Comparison of ENCODE assay signal across 9 cellular contexts in the genomic region with DNA sequence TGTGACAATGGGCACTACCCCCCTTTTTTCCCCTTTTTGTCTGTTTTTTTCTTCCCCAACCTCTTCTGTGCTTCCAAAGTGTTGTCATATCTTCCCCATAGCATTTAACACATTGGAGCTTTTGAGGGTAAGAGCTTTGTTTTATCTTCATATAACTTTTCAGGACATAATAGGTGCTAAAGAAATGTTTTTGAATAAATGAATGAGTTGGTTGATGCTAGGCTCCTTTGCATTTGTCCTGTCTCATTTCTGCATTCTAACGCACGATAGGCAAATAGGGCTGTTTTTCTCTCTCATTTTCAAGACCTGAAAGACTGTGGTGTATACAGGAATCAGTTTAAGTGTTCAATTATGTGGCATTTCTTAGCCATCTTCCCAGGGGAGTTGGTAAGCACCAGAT. TPM values are rescaled to one million over a fixed set of nuclear protein-coding genes. Genes with fewer than 3 reads are reported as not detected.
DNase-seq lines count a peak whose midpoint lies in the region; ATAC-seq and TF ChIP-seq lines count a peak whose summit lies in the region.
"Had no signal": no experiment of that assay in that cellular context is flagged by ENCODE, and none has a peak within 500 bp of the region (broad histone marks: within the 10 kb centered on the region; RNA-seq: fewer than 3 reads in every experiment).

No MANE protein-coding gene starts in this region.

- intact Hi-C loops in activated CD4-positive, alpha-beta T cell treated with anti-CD3 and anti-CD28 coated beads for 36 hours (cut with DNase I, micrococcal nuclease) = loop anchor here in 1 of 2 experiments (5.0 to 10.0 kb wide), 2 partner anchors 452 to 1299 kb away; no protein-coding TSS in a partner anchor

- 94% methylated on average over 2 of the region's 2 CpGs for WGBS in smooth muscle cell (ENCODE audit: low lambda C conversion rate)

- H3K4me3 ChIP-seq in SJCRH30 = peak overlapping the region; percentile 93
- H3K4me3 ChIP-seq in fibroblast of lung (replicated peaks in 1 of 4; ENCODE audit: control extremely low read depth in 1 of 4, insufficient read depth in 1 of 4, low read depth in 3 of 4, low read length in 4 of 4) = peak overlapping the region in 1 of 4 experiments; percentile 87
- no peak overlapping the region for H3K4me3 ChIP-seq in smooth muscle cell

- peaks cover 63% of the 10 kb centered on the region for H3K4me1 Mint-ChIP-seq in activated CD4-positive, alpha-beta T cell treated with anti-CD3 and anti-CD28 coated beads for 36 hours

- H3K27me3 ChIP-seq in SJCRH30 (no peaks in the 10 kb centered on the region), fibroblast of lung (ENCODE audit: control insufficient read depth, insufficient read depth, low read length) (no peaks in the 10 kb centered on the region), smooth muscle cell (ENCODE audit: low read depth) (no peaks in the 10 kb centered on the region)
- H3K27me3 ChIP-seq: ovary had no signal

- peak overlapping the region; percentile 93 for H3K4me3 Mint-ChIP-seq in activated CD4-positive, alpha-beta T cell treated with anti-CD3 and anti-CD28 coated beads for 36 hours

- no peak for TF ChIP-seq CTCF in fibroblast of lung (conservative IDR thresholded peaks at IDR 0.05 in 1 of 2, IDR thresholded peaks at IDR 0.05 in 1 of 2; ENCODE audit: low read depth in 1 of 2, low read length in 2 of 2)
- no peak for TF ChIP-seq CTCF in smooth muscle cell (IDR thresholded peaks at IDR 0.05; ENCODE audit: borderline replicate concordance, insufficient read depth, poor library complexity, severe bottlenecking)

- H2AFZ ChIP-seq in fibroblast of lung (ENCODE audit: low read length) (peak overlapping the region; percentile 97), smooth muscle cell (ENCODE audit: low read depth) (no peak overlapping the region)

- H3K4me2 ChIP-seq in fibroblast of lung (ENCODE audit: extremely low read depth, insufficient read depth, low read length) (no peak overlapping the region), smooth muscle cell (peak overlapping the region; percentile 93)

- POLR2A ChIA-PET in activated CD4-positive, alpha-beta T cell treated with anti-CD3 and anti-CD28 coated beads for 36 hours (lab: Charles Lee) = interaction anchor here (1.8 kb wide), 1 partner anchor 71 kb away, joined by 4 read pairs; no protein-coding TSS in a partner anchor

- no peak for DNase-seq in activated CD4-positive, alpha-beta T cell treated with anti-CD3 and anti-CD28 coated beads for 36 hours
- DNase-seq in activated CD4-positive, alpha-beta T cell treated with anti-CD3 and anti-CD28 coated beads for 48 hours = no peak
- DNase-seq in SJCRH30 (no peak), fibroblast of lung (ENCODE audit: low read depth in 2 of 2) (no peak), smooth muscle cell (lab: John Stamatoyannopoulos, UW; ENCODE audit: unreplicated experiment) (no peak), RPMI8226 (no peak), NCI-H1105 (lab: John Stamatoyannopoulos, UW) (no peak), MV-4-11 (lab: John Stamatoyannopoulos, UW) (no peak)

- H4K20me1 ChIP-seq in fibroblast of lung (ENCODE audit: control insufficient read depth, extremely low read depth, insufficient read depth, low read length) (no peaks in the 10 kb centered on the region), smooth muscle cell (ENCODE audit: low read depth) (peaks cover 22% of the 10 kb centered on the region)

- peak overlapping the region; percentile 87 for H3K27ac Mint-ChIP-seq in activated CD4-positive, alpha-beta T cell treated with anti-CD3 and anti-CD28 coated beads for 36 hours

- H3K36me3 ChIP-seq in SJCRH30 (peaks cover 12% of the 10 kb centered on the region), fibroblast of lung (ENCODE audit: control insufficient read depth, insufficient read depth, low read length) (peaks cover 5% of the 10 kb centered on the region), smooth muscle cell (ENCODE audit: low read depth) (no peaks in the 10 kb centered on the region)
- H3K36me3 ChIP-seq: ovary had no signal

- ATAC-seq in activated CD4-positive, alpha-beta T cell treated with anti-CD3 and anti-CD28 coated beads for 36 hours = no peak

- peaks cover 34% of the 10 kb centered on the region for H3K79me2 ChIP-seq in fibroblast of lung (ENCODE audit: control insufficient read depth, insufficient read depth, low read length)
- peaks cover 49% of the 10 kb centered on the region for H3K79me2 ChIP-seq in smooth muscle cell (ENCODE audit: low read depth)

- H3K9me3 Mint-ChIP-seq in activated CD4-positive, alpha-beta T cell treated with anti-CD3 and anti-CD28 coated beads for 36 hours (ENCODE audit: low read depth) = no peaks in the 10 kb centered on the region

- peaks cover 10% of the 10 kb centered on the region for H3K36me3 Mint-ChIP-seq in activated CD4-positive, alpha-beta T cell treated with anti-CD3 and anti-CD28 coated beads for 36 hours (ENCODE audit: low read depth)

- H3K4me1 ChIP-seq in SJCRH30 (peaks cover 10% of the 10 kb centered on the region; the same call in 1 of the 2 replicates), fibroblast of lung (ENCODE audit: control insufficient read depth, extremely low read depth, insufficient read depth, low read length) (no peaks in the 10 kb centered on the region), smooth muscle cell (ENCODE audit: low read depth) (peaks cover 24% of the 10 kb centered on the region)

- H3K9me3 ChIP-seq in SJCRH30 (replicated peaks) (no peaks in the 10 kb centered on the region), fibroblast of lung (ENCODE audit: control insufficient read depth, insufficient read depth, low read depth, low read length) (no peaks in the 10 kb centered on the region), smooth muscle cell (replicated peaks; ENCODE audit: low read depth) (no peaks in the 10 kb centered on the region)
- H3K9me3 ChIP-seq: ovary had no signal

- no peaks in the 10 kb centered on the region for H3F3A ChIP-seq in smooth muscle cell (ENCODE audit: low read depth)

- H3K27ac ChIP-seq in SJCRH30 = no peak overlapping the region
- H3K27ac ChIP-seq in fibroblast of lung (ENCODE audit: insufficient read depth, low read length) = no peak overlapping the region
- H3K27ac ChIP-seq in smooth muscle cell (ENCODE audit: low read depth) = peak overlapping the region; percentile 63
- H3K27ac ChIP-seq: ovary had no signal

- CTCF ChIA-PET in activated CD4-positive, alpha-beta T cell treated with anti-CD3 and anti-CD28 coated beads for 36 hours (lab: Charles Lee) = interaction anchor here (0.6 to 1.8 kb wide), 7 partner anchors 11 to 1098 kb away, joined by 3 to 9 read pairs (median 5); no protein-coding TSS in a partner anchor

- no peaks in the 10 kb centered on the region for H3K27me3 Mint-ChIP-seq in activated CD4-positive, alpha-beta T cell treated with anti-CD3 and anti-CD28 coated beads for 36 hours

- H3K9ac ChIP-seq in fibroblast of lung (ENCODE audit: insufficient read depth, low read length) = no peak overlapping the region
- peak overlapping the region; percentile 79 for H3K9ac ChIP-seq in smooth muscle cell (ENCODE audit: low read depth)

RNA-seq across cellular contexts. Expression of gene COPS7B, which starts 0.8 kb away (rescaled TPM):
- 10 to 100 TPM; 51.8 to 53.6 TPM for total RNA-seq in activated CD4-positive, alpha-beta T cell treated with anti-CD3 and anti-CD28 coated beads for 36 hours
- 42.9 and 45.9 TPM in 2 replicates for total RNA-seq in SJCRH30 (2014; rRNA removed; shearing (Covaris generic))
- 12.1 and 17.7 TPM in 2 replicates for total RNA-seq in fibroblast of lung
- polyA plus RNA-seq in fibroblast of lung = 39.5 and 44.8 TPM in 2 replicates
- polyA plus RNA-seq in fibroblast of lung (2012) = 22.1 and 27.2 TPM in 2 replicates
- polyA minus RNA-seq in fibroblast of lung (ENCODE audit: low replicate concordance) = 32.0 and 36.9 TPM in 2 replicates
- 27.2 and 29.7 TPM in 2 replicates for total RNA-seq in smooth muscle cell
- 33.9 and 41.8 TPM in 2 replicates for polyA plus RNA-seq in smooth muscle cell

RNA-seq across cellular contexts. Expression of gene PDE6D, which starts 4.3 kb away (rescaled TPM):
- total RNA-seq in activated CD4-positive, alpha-beta T cell treated with anti-CD3 and anti-CD28 coated beads for 36 hours = 10 to 100 TPM; 28.0 to 31.1 TPM
- total RNA-seq in SJCRH30 (2014; rRNA removed; shearing (Covaris generic)) = 18.3 and 20.0 TPM in 2 replicates
- 13.6 and 14.4 TPM in 2 replicates for total RNA-seq in fibroblast of lung
- polyA plus RNA-seq in fibroblast of lung = 31.3 and 32.3 TPM in 2 replicates
- 16.8 and 19.0 TPM in 2 replicates for polyA plus RNA-seq in fibroblast of lung (2012)
- polyA minus RNA-seq in fibroblast of lung (ENCODE audit: low replicate concordance) = 2.9 and 14.4 TPM in 2 replicates
- total RNA-seq in smooth muscle cell = 30.0 and 54.9 TPM in 2 replicates
- polyA plus RNA-seq in smooth muscle cell = 32.7 and 34.4 TPM in 2 replicates
